Comparison of ENCODE assay signal across 25 cellular contexts in genomic region chr17:49298371-49298976, GRCh38.
"Had no signal": no experiment of that assay in that cellular context is flagged by ENCODE, and none has a peak within 500 bp of the region (broad histone marks: within the 10 kb centered on the region; RNA-seq: fewer than 3 reads in every experiment).

No MANE protein-coding gene starts in this region.

- DNase-seq: hippocampal formation; left ventricle myocardium inferior; midbrain; naive thymus-derived CD4-positive, alpha-beta T cell; ovary; right lobe of liver; stimulated activated CD4-positive, alpha-beta T cell treated with anti-CD3 and anti-CD28 coated beads, Interleukin-1b, Interleukin-23, amount 100 ng/mL, for 48 hours; stimulated activated CD4-positive, alpha-beta T cell treated with anti-CD3 and anti-CD28 coated beads, Interleukin-2, amount 100 ng/mL, for 48 hours; stimulated activated CD4-positive, alpha-beta T cell treated with anti-CD3 and anti-CD28 coated beads, Interleukin-4, amount 100 ng/mL, for 4 hours; stimulated activated CD8-positive, alpha-beta memory T cell treated with anti-CD3 and anti-CD28 coated beads, Interleukin-4, amount 100 ng/mL, for 48 hours; stimulated activated naive B cell treated with anti-CD40 and anti-IgM and Interleukin-4, amounts not matched to agents 10 μg/mL and 1 μg/mL and 100 μg/mL, for 72 hours; stimulated activated naive CD8-positive, alpha-beta T cell treated with anti-CD3 and anti-CD28 coated beads, Interleukin-15, Interleukin-2, amounts not matched to agents 100 U/mL and 50 U/mL, for 24 hours; stomach; testis; thyroid gland; transverse colon; upper lobe of right lung had no signal

- H3K27ac Mint-ChIP-seq: natural killer cell treated with Interleukin-12 subunit alpha and Interleukin-12 subunit beta and Interleukin-15 and Interleukin-18, amount 100 ng/mL, for 72 hours; progenitor cell of endocrine pancreas; stimulated activated naive B cell treated with anti-CD40 and anti-IgM and Interleukin-4, amounts not matched to agents 10 μg/mL and 1 μg/mL and 100 μg/mL, for 72 hours had no signal

- H3K27me3 Mint-ChIP-seq: naive thymus-derived CD4-positive, alpha-beta T cell; natural killer cell treated with Interleukin-12 subunit alpha and Interleukin-12 subunit beta and Interleukin-15 and Interleukin-18, amount 100 ng/mL, for 72 hours; progenitor cell of endocrine pancreas; stimulated activated naive B cell treated with anti-CD40 and anti-IgM and Interleukin-4, amounts not matched to agents 10 μg/mL and 1 μg/mL and 100 μg/mL, for 72 hours had no signal

- H3K4me2 ChIP-seq: smooth muscle cell had no signal

- H3K9me3 Mint-ChIP-seq: naive thymus-derived CD4-positive, alpha-beta T cell; natural killer cell treated with Interleukin-12 subunit alpha and Interleukin-12 subunit beta and Interleukin-15 and Interleukin-18, amount 100 ng/mL, for 72 hours; neural crest cell; stimulated activated naive B cell treated with anti-CD40 and anti-IgM and Interleukin-4, amounts not matched to agents 10 μg/mL and 1 μg/mL and 100 μg/mL, for 72 hours had no signal

- FAIRE-seq: keratinocyte had no signal

- H3K36me3 ChIP-seq: ovary had no signal

- H3K4me1 Mint-ChIP-seq: naive thymus-derived CD4-positive, alpha-beta T cell; neural crest cell; stimulated activated naive B cell treated with anti-CD40 and anti-IgM and Interleukin-4, amounts not matched to agents 10 μg/mL and 1 μg/mL and 100 μg/mL, for 72 hours had no signal

- H3K4me3 Mint-ChIP-seq: naive thymus-derived CD4-positive, alpha-beta T cell; natural killer cell treated with Interleukin-12 subunit alpha and Interleukin-12 subunit beta and Interleukin-15 and Interleukin-18, amount 100 ng/mL, for 72 hours; neural crest cell; stimulated activated naive B cell treated with anti-CD40 and anti-IgM and Interleukin-4, amounts not matched to agents 10 μg/mL and 1 μg/mL and 100 μg/mL, for 72 hours had no signal

- H3K27ac ChIP-seq: left ventricle myocardium inferior, ovary, right atrium auricular region, right lobe of liver, stomach, testis, thyroid gland, upper lobe of right lung had no signal

- H3K9me3 ChIP-seq: left ventricle myocardium inferior, mucosa of descending colon, ovary, right atrium auricular region, right lobe of liver, stomach, testis, thyroid gland, transverse colon, upper lobe of right lung had no signal

- H3K27me3 ChIP-seq: ovary, right atrium auricular region, right lobe of liver, stomach, testis, thyroid gland, transverse colon, upper lobe of right lung had no signal

- H3K4me3 ChIP-seq: left ventricle myocardium inferior, lung, mucosa of descending colon, ovary, right atrium auricular region, right lobe of liver, smooth muscle cell, stomach, testis, thyroid gland, transverse colon, upper lobe of right lung had no signal

- H3K4me1 ChIP-seq: left ventricle myocardium inferior, right atrium auricular region, right lobe of liver, stomach, testis, thyroid gland, upper lobe of right lung had no signal

- H3K36me3 Mint-ChIP-seq: natural killer cell treated with Interleukin-12 subunit alpha and Interleukin-12 subunit beta and Interleukin-15 and Interleukin-18, amount 100 ng/mL, for 72 hours had no signal

- ATAC-seq: mucosa of descending colon; naive thymus-derived CD4-positive, alpha-beta T cell; natural killer cell treated with Interleukin-12 subunit alpha and Interleukin-12 subunit beta and Interleukin-15 and Interleukin-18, amount 100 ng/mL, for 72 hours; right lobe of liver; stimulated activated naive B cell treated with anti-CD40 and anti-IgM and Interleukin-4, amounts not matched to agents 10 μg/mL and 1 μg/mL and 100 μg/mL, for 72 hours; stimulated activated naive CD8-positive, alpha-beta T cell treated with anti-CD3 and anti-CD28 coated beads, Interleukin-15, Interleukin-2, amounts not matched to agents 100 U/mL and 50 U/mL, for 24 hours; upper lobe of right lung had no signal
